8 cellular contexts compared by ENCODE assay signal in the genomic region with DNA sequence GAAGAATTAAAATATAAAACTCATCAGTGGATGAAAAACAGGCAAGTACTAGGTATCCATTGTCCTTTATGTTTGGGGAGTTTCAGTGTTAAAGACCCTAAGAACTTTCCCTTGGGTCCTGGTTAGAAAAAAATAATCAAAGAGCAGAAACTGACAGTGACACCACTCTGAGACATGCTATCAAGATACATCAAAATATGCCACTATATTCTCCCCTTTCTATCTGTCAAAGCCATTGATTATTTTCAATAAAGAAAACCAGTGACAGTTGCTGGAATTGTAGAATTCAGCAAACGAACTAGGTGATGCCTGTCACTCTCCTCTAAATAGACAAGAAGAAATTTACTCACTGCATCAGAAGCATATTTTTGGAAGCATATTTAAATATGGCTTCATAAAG.
"Had no signal": no experiment of that assay in that cellular context is flagged by ENCODE, and none has a peak within 500 bp of the region (broad histone marks: within the 10 kb centered on the region; RNA-seq: fewer than 3 reads in every experiment).

No MANE protein-coding gene starts in this region.

- H3K4me3 ChIP-seq: GM23248, GM23338, HAP-1 had no signal

- H2AFZ ChIP-seq: GM23248, GM23338 had no signal

- H3K9me3 ChIP-seq: HAP-1 had no signal

- H3K36me3 ChIP-seq: HAP-1 had no signal

- H3K27ac ChIP-seq: GM23248 had no signal

- H3K4me2 ChIP-seq: GM23338 had no signal

- DNase-seq: GM23248, GOT3, H7, H9, HCEC 1CT, HFFc6 had no signal

- H3K9ac ChIP-seq: GM23248 had no signal
